1 cellular context compared by ENCODE assay signal in genomic region chr1:109268431-109269211, GRCh38.
TF ChIP-seq lines count a peak whose summit lies in the region.

No MANE protein-coding gene starts in this region.

TF ChIP-seq in HepG2, 621 proteins besides CTCF, POLR2A, EP300 and RAD21:
- TF ChIP-seq BRD4 (CRISPR knock-in tag; IDR thresholded peaks at IDR 0.05), result no peak
- no peak for TF ChIP-seq CREBL2 (CRISPR knock-in tag; IDR thresholded peaks at IDR 0.05; ENCODE audit: borderline replicate concordance)
- no peak for TF ChIP-seq HOXD1 (CRISPR knock-in tag; IDR thresholded peaks at IDR 0.05)
- no peak for TF ChIP-seq HOXA9 (CRISPR knock-in tag; IDR thresholded peaks at IDR 0.05; ENCODE audit: borderline replicate concordance)
- TF ChIP-seq ZNF678 (CRISPR knock-in tag; IDR thresholded peaks at IDR 0.05), result no peak
- no peak for TF ChIP-seq ZMYM2 (CRISPR knock-in tag; IDR thresholded peaks at IDR 0.05)
- no peak for TF ChIP-seq ZNF567 (CRISPR knock-in tag; IDR thresholded peaks at IDR 0.05; ENCODE audit: borderline replicate concordance)
- no peak for TF ChIP-seq KLF16 (CRISPR knock-in tag; IDR thresholded peaks at IDR 0.05)
- TF ChIP-seq SNAPC4 (CRISPR knock-in tag; IDR thresholded peaks at IDR 0.05), result no peak
- no peak for TF ChIP-seq ZFP41 (CRISPR knock-in tag; IDR thresholded peaks at IDR 0.05; ENCODE audit: borderline replicate concordance)
- TF ChIP-seq RNF2 (conservative IDR thresholded peaks at IDR 0.05; ENCODE audit: low read depth), result no peak
- no peak for TF ChIP-seq ZNF142 (CRISPR knock-in tag; IDR thresholded peaks at IDR 0.05)
- no peak for TF ChIP-seq KMT2B (CRISPR knock-in tag; IDR thresholded peaks at IDR 0.05)
- no peak for TF ChIP-seq ZSCAN30 (CRISPR knock-in tag; IDR thresholded peaks at IDR 0.05)
